ENCODE assay signal across 23 cellular contexts in genomic region chr4:8697826-8698225, GRCh38.
A peak's percentile ranks its signal among the peaks of the same experiment; 100 is the strongest.
DNase-seq lines count a peak whose midpoint lies in the region; ATAC-seq and TF ChIP-seq lines count a peak whose summit lies in the region.
"Had no signal": no experiment of that assay in that cellular context is flagged by ENCODE, and none has a peak within 500 bp of the region (broad histone marks: within the 10 kb centered on the region; RNA-seq: fewer than 3 reads in every experiment).

No MANE protein-coding gene starts in this region.

- H3K27ac ChIP-seq in sigmoid colon: no peak overlapping the region
- H3K27ac ChIP-seq: BLaER1, PC-9 had no signal

- peaks cover 9% of the 10 kb centered on the region for H3K27me3 Mint-ChIP-seq in activated naive CD4-positive, alpha-beta T cell treated with anti-CD3 and anti-CD28 coated beads for 36 hours (ENCODE audit: low read depth)
- H3K27me3 Mint-ChIP-seq: CD4-positive, CD25-positive, alpha-beta regulatory T cell had no signal

- intact Hi-C loops in cardiac septum (cut with DNase I) (no loop called here), Right ventricle myocardium inferior (cut with DNase I) (no loop called here), sigmoid colon (cut with DNase I) (no loop called here)
- intact Hi-C loops in activated naive CD4-positive, alpha-beta T cell treated with anti-CD3 and anti-CD28 coated beads for 36 hours (cut with micrococcal nuclease): no loop called here

- ATAC-seq in Right ventricle myocardium inferior: no peak
- ATAC-seq in GM19023 (IDR thresholded peaks at IDR 0.05; ENCODE audit: unreplicated experiment): no peak
- ATAC-seq: HepG2 had no signal

- no peaks in the 10 kb centered on the region for H3K9me3 Mint-ChIP-seq in activated naive CD4-positive, alpha-beta T cell treated with anti-CD3 and anti-CD28 coated beads for 36 hours

- no peaks in the 10 kb centered on the region for H3K9me3 ChIP-seq in sigmoid colon
- H3K9me3 ChIP-seq: BLaER1 had no signal

- H3K4me3 ChIP-seq in sigmoid colon: no peak overlapping the region
- H3K4me3 ChIP-seq: BLaER1, PC-9 had no signal

- no peak for TF ChIP-seq EP300 in sigmoid colon (IDR thresholded peaks at IDR 0.05)

- 76 to 88% methylated on average over 7 of the region's 7 CpGs for WGBS in sigmoid colon, 2 donors

- CTCF ChIA-PET in activated naive CD4-positive, alpha-beta T cell treated with anti-CD3 and anti-CD28 coated beads for 36 hours (lab: Charles Lee): no interaction called here

- no peaks in the 10 kb centered on the region for H3K36me3 ChIP-seq in sigmoid colon
- H3K36me3 ChIP-seq: BLaER1 had no signal

- TF ChIP-seq POLR2A in sigmoid colon (IDR thresholded peaks at IDR 0.05): no peak

- H3K27ac Mint-ChIP-seq in activated naive CD4-positive, alpha-beta T cell treated with anti-CD3 and anti-CD28 coated beads for 36 hours: no peak overlapping the region
- H3K27ac Mint-ChIP-seq: CD4-positive, CD25-positive, alpha-beta regulatory T cell had no signal

- H3K27me3 ChIP-seq in sigmoid colon: peaks cover 0 to 61% (median 0%) of the 10 kb centered on the region in 3 donors
- H3K27me3 ChIP-seq: BLaER1 had no signal

- H3K4me1 Mint-ChIP-seq in activated naive CD4-positive, alpha-beta T cell treated with anti-CD3 and anti-CD28 coated beads for 36 hours (ENCODE audit: low read depth): no peaks in the 10 kb centered on the region
- H3K4me1 Mint-ChIP-seq: CD4-positive, CD25-positive, alpha-beta regulatory T cell had no signal

- no peak overlapping the region for H3K4me3 Mint-ChIP-seq in activated naive CD4-positive, alpha-beta T cell treated with anti-CD3 and anti-CD28 coated beads for 36 hours
- H3K4me3 Mint-ChIP-seq: CD4-positive, CD25-positive, alpha-beta regulatory T cell had no signal

- DNase-seq in cardiac septum (ENCODE audit: low spot score) (peak; percentile 74), Right ventricle myocardium inferior (ENCODE audit: missing footprints) (no peak), mesenteric fat pad (ENCODE audit: low spot score) (peak; percentile 59), sigmoid colon (peak; percentile 32), ureter (ENCODE audit: low spot score) (peak; percentile 17), NCI-H2171 (lab: John Stamatoyannopoulos, UW) (no peak)
- DNase-seq in activated naive CD4-positive, alpha-beta T cell treated with anti-CD3 and anti-CD28 coated beads for 36 hours: no peak
- DNase-seq: CD4-positive, CD25-positive, alpha-beta regulatory T cell; DMS153; DND-41; Kasumi-1; MV-4-11; NCI-H1105; NCI-H1436 treated with DMSO at 0.1 percent for 48 hours; NCI-H187 treated with DMSO at 0.1 percent for 48 hours; NCI-H446; NCI-H524 treated with DMSO at 0.1 percent for 48 hours; NCI-H82; PC-9; Right ventricle myocardium superior had no signal

- H3K36me3 Mint-ChIP-seq in activated naive CD4-positive, alpha-beta T cell treated with anti-CD3 and anti-CD28 coated beads for 36 hours (ENCODE audit: low read depth): no peaks in the 10 kb centered on the region
- H3K36me3 Mint-ChIP-seq: CD4-positive, CD25-positive, alpha-beta regulatory T cell had no signal

- no peaks in the 10 kb centered on the region for H3K4me1 ChIP-seq in sigmoid colon

- no peak for TF ChIP-seq CTCF in sigmoid colon (IDR thresholded peaks at IDR 0.05)

Comparison
In these comparisons a context has a peak if more than half of its experiments do, and no peak if none do; other contexts are left out.
1. DNase-seq: peak in cardiac septum (single experiment), mesenteric fat pad (single experiment), sigmoid colon (single experiment) and ureter (single experiment); none in Right ventricle myocardium inferior (single experiment), activated naive CD4-positive, alpha-beta T cell treated with anti-CD3 and anti-CD28 coated beads for 36 hours (single experiment) and NCI-H2171 (single experiment).